Comparison of ENCODE assay signal across 30 cellular contexts in the genomic region with DNA sequence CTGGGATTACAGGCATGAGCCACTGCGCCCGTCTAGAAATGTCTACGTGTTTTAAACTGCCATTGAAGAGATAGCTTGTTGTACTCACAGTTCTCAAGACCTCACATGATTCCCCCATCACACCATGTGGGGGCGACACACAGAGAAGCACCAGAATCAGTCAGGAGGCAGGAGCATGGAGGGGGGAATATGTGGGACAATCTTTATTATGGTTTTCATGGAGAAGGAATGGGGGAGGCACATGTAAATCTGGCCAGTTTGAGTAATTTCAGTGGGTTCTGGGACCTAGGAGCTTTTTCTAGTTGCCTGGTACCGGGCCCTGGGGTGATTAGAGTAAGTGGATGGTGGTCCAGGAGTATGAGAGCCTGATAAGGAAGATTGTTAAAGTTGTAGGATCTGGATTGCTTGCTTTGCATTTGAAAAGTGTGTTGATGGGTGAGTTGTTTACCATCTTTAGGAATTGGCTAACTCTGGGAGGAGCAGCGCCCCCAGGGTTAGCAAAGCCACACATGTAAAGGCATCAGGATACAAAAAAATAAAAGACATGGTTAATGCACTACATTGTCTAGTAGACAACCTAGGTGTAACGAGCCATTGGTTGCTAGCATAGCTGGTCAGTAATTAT.
DNase-seq lines count a peak whose midpoint lies in the region; ATAC-seq and TF ChIP-seq lines count a peak whose summit lies in the region.
"Had no signal": no experiment of that assay in that cellular context is flagged by ENCODE, and none has a peak within 500 bp of the region (broad histone marks: within the 10 kb centered on the region; RNA-seq: fewer than 3 reads in every experiment).

No MANE protein-coding gene starts in this region.

- H2AFZ ChIP-seq in H9 (ENCODE audit: low read length) (no peak overlapping the region), OCI-LY1 (ENCODE audit: low read length) (no peak overlapping the region), hepatocyte (no peak overlapping the region), mesenchymal stem cell (ENCODE audit: low read depth, low read length) (no peak overlapping the region)

- H3K23ac ChIP-seq in H9 (ENCODE audit: insufficient read length, low read depth, low read length) = no peak overlapping the region
- H3K23ac ChIP-seq in mesenchymal stem cell (ENCODE audit: low read length in 2 of 2) = no peak overlapping the region

- H2AK5ac ChIP-seq in H9 (ENCODE audit: insufficient read length, low read length) (no peak overlapping the region), mesenchymal stem cell (ENCODE audit: low read length, severe bottlenecking) (no peak overlapping the region)

- intact Hi-C loops in A673 (cut with micrococcal nuclease; ENCODE audit: unreplicated experiment) = no loop called here

- H3K4me1 Mint-ChIP-seq in H9 = peaks cover 10 to 13% of the 10 kb centered on the region in 2 experiments
- H3K4me1 Mint-ChIP-seq in activated T-cell treated with anti-CD3 and anti-CD28 coated beads, Interleukin-2, amount 50 U/mL, for 24 hours (ENCODE audit: low read depth) = no peaks in the 10 kb centered on the region
- H3K4me1 Mint-ChIP-seq: activated B cell treated with CpG ODN at 0.5 μM for 24 hours; activated T-helper 17 cell treated with anti-CD3 and anti-CD28 coated beads, Interleukin-2, amount 50 U/mL, for 72 hours; mesothelial cell of epicardium; stimulated activated effector memory CD8-positive, alpha-beta T cell treated with anti-CD3 and anti-CD28 coated beads, Interleukin-12 subunit alpha, Interleukin-12 subunit beta, amount 100 ng/mL, for 72 hours had no signal

- H3K27ac Mint-ChIP-seq in H9 = peak overlapping the region; percentile 89 to 97 (median 89); a peak in 6 of 7 replicates
- no peak overlapping the region for H3K27ac Mint-ChIP-seq in activated T-cell treated with anti-CD3 and anti-CD28 coated beads, Interleukin-2, amount 50 U/mL, for 24 hours
- H3K27ac Mint-ChIP-seq: activated B cell treated with CpG ODN at 0.5 μM for 24 hours; activated naive CD8-positive, alpha-beta T cell; activated T-helper 17 cell treated with anti-CD3 and anti-CD28 coated beads, Interleukin-2, amount 50 U/mL, for 72 hours; mesothelial cell of epicardium; natural killer cell treated with Interleukin-12 subunit alpha and Interleukin-12 subunit beta and Interleukin-15 and Interleukin-18, amount 100 ng/mL, for 72 hours; stimulated activated effector memory CD8-positive, alpha-beta T cell treated with anti-CD3 and anti-CD28 coated beads, Interleukin-12 subunit alpha, Interleukin-12 subunit beta, amount 100 ng/mL, for 72 hours had no signal

- no peaks in the 10 kb centered on the region for H3K9me3 Mint-ChIP-seq in H9
- peaks cover 5% of the 10 kb centered on the region for H3K9me3 Mint-ChIP-seq in activated T-cell treated with anti-CD3 and anti-CD28 coated beads, Interleukin-2, amount 50 U/mL, for 24 hours
- H3K9me3 Mint-ChIP-seq: activated T-helper 17 cell treated with anti-CD3 and anti-CD28 coated beads, Interleukin-2, amount 50 U/mL, for 72 hours; stimulated activated effector memory CD8-positive, alpha-beta T cell treated with anti-CD3 and anti-CD28 coated beads, Interleukin-12 subunit alpha, Interleukin-12 subunit beta, amount 100 ng/mL, for 72 hours had no signal

- H3K18ac ChIP-seq in H9 (ENCODE audit: insufficient read length, low read depth, low read length) = no peak overlapping the region
- H3K18ac ChIP-seq in mesenchymal stem cell (ENCODE audit: low read depth in 1 of 2, low read length in 2 of 2) = no peak overlapping the region

- H3K4ac ChIP-seq in H9 (ENCODE audit: low read depth, low read length) = no peak overlapping the region
- no peak overlapping the region for H3K4ac ChIP-seq in mesenchymal stem cell (ENCODE audit: low read depth in 1 of 2, low read length in 2 of 2)

- H3K36me3 ChIP-seq in A673 (ENCODE audit: insufficient read depth, low read length, poor library complexity, severe bottlenecking) (no peaks in the 10 kb centered on the region), OCI-LY1 (ENCODE audit: insufficient read depth, low read length) (no peaks in the 10 kb centered on the region), hepatocyte (replicated peaks; ENCODE audit: insufficient read depth, low read depth) (no peaks in the 10 kb centered on the region), mesenchymal stem cell (ENCODE audit: control insufficient read depth in 1 of 2, insufficient read depth in 2 of 2, low read depth in 1 of 2, low read length in 2 of 2) (no peaks in the 10 kb centered on the region)
- H3K36me3 ChIP-seq: BLaER1 treated with 17β-estradiol and CSF1 and Interleukin-3, amounts not matched to agents 10 nM and 100 nM; ovary; right atrium auricular region; spleen had no signal

- H2BK12ac ChIP-seq in H9 (ENCODE audit: insufficient read length, low read depth, low read length) (no peak overlapping the region), mesenchymal stem cell (ENCODE audit: low read length in 2 of 2) (no peak overlapping the region)

- DNase-seq in A673 (ENCODE audit: low spot score) = peak; percentile 15
- peak; percentile 79 for DNase-seq in H9
- peak; percentile 30 for DNase-seq in iPS DF 19.7 (ENCODE audit: low read depth, low spot score)
- no peak for DNase-seq in hepatocyte (ENCODE audit: low spot score)
- DNase-seq in mesenchymal stem cell = no peak
- no peak for DNase-seq in activated T-cell treated with anti-CD3 and anti-CD28 coated beads, Interleukin-2, amount 50 U/mL, for 24 hours
- DNase-seq: activated B cell treated with CpG ODN at 0.5 μM for 24 hours; activated CD4-positive, alpha-beta T cell treated with anti-CD3 and anti-CD28 coated beads, Interleukin-2, amount 50 U/mL, for 4 hours; activated CD8-positive, alpha-beta memory T cell treated with anti-CD3 and anti-CD28 coated beads, Interleukin-2, amount 50 U/mL, for 4 hours; aorta; Kasumi-1; MV-4-11; NCI-H1930; OCI-M1; ovary; spleen; stimulated activated CD4-positive, alpha-beta T cell treated with anti-CD3 and anti-CD28 coated beads, Interleukin-2, amount 100 ng/mL, for 48 hours; substantia nigra; T-helper 9 cell had no signal

- H3K9me2 ChIP-seq in OCI-LY1 (ENCODE audit: low read depth, low read length) = no peaks in the 10 kb centered on the region
- no peaks in the 10 kb centered on the region for H3K9me2 ChIP-seq in hepatocyte (replicated peaks; ENCODE audit: insufficient read depth)

- H3K36me3 Mint-ChIP-seq in H9 (ENCODE audit: insufficient read depth in 1 of 3, low read depth in 3 of 3) = no peaks in the 10 kb centered on the region; a peak in 2 of 7 replicates
- H3K36me3 Mint-ChIP-seq in activated T-cell treated with anti-CD3 and anti-CD28 coated beads, Interleukin-2, amount 50 U/mL, for 24 hours (ENCODE audit: low read depth) = no peaks in the 10 kb centered on the region
- H3K36me3 Mint-ChIP-seq: activated naive CD8-positive, alpha-beta T cell; mesothelial cell of epicardium; natural killer cell treated with Interleukin-12 subunit alpha and Interleukin-12 subunit beta and Interleukin-15 and Interleukin-18, amount 100 ng/mL, for 72 hours; stimulated activated effector memory CD8-positive, alpha-beta T cell treated with anti-CD3 and anti-CD28 coated beads, Interleukin-12 subunit alpha, Interleukin-12 subunit beta, amount 100 ng/mL, for 72 hours had no signal

- no peaks in the 10 kb centered on the region for H3K79me2 ChIP-seq in H9 (ENCODE audit: insufficient read depth, low read length)
- H3K79me2 ChIP-seq in OCI-LY1 (ENCODE audit: insufficient read depth, low read length) = no peaks in the 10 kb centered on the region
- no peaks in the 10 kb centered on the region for H3K79me2 ChIP-seq in hepatocyte

- no CpG with 5 or more reads among the region's 7 CpGs for WGBS in H9 (ENCODE audit: extremely low coverage, insufficient read length, low lambda C conversion rate)
- 63% methylated on average over 7 of the region's 7 CpGs for WGBS in hepatocyte (ENCODE audit: low lambda C conversion rate, missing lambda C conversion rate)
- WGBS in mesenchymal stem cell = 66% methylated on average over 5 of the region's 7 CpGs

- H3F3A ChIP-seq in OCI-LY1 (ENCODE audit: insufficient read depth, low read length) = no peaks in the 10 kb centered on the region

- no peak overlapping the region for H2BK20ac ChIP-seq in H9 (ENCODE audit: low read depth, low read length, poor library complexity, severe bottlenecking)

- no peaks in the 10 kb centered on the region for H4K20me1 ChIP-seq in H9 (ENCODE audit: control insufficient read depth, insufficient read depth, insufficient read length)
- H4K20me1 ChIP-seq in OCI-LY1 (ENCODE audit: insufficient read depth, low read length) = no peaks in the 10 kb centered on the region
- no peaks in the 10 kb centered on the region for H4K20me1 ChIP-seq in hepatocyte (ENCODE audit: insufficient read depth, poor library complexity, severe bottlenecking)
- H4K20me1 ChIP-seq: BLaER1 treated with 17β-estradiol and CSF1 and Interleukin-3, amounts not matched to agents 10 nM and 100 nM had no signal

- H3K27me3 Mint-ChIP-seq in H9 (ENCODE audit: low read depth) = no peaks in the 10 kb centered on the region
- no peaks in the 10 kb centered on the region for H3K27me3 Mint-ChIP-seq in activated T-cell treated with anti-CD3 and anti-CD28 coated beads, Interleukin-2, amount 50 U/mL, for 24 hours
- H3K27me3 Mint-ChIP-seq: activated B cell treated with CpG ODN at 0.5 μM for 24 hours; activated naive CD8-positive, alpha-beta T cell; activated T-helper 17 cell treated with anti-CD3 and anti-CD28 coated beads, Interleukin-2, amount 50 U/mL, for 72 hours; natural killer cell treated with Interleukin-12 subunit alpha and Interleukin-12 subunit beta and Interleukin-15 and Interleukin-18, amount 100 ng/mL, for 72 hours had no signal

- H4K8ac ChIP-seq in H9 (replicated peaks; ENCODE audit: insufficient read length, low read depth, low read length) (no peak overlapping the region), mesenchymal stem cell (ENCODE audit: low read length) (no peak overlapping the region)

- H3K23me2 ChIP-seq in H9 (ENCODE audit: insufficient read length, low read depth, low read length, poor library complexity, severe bottlenecking) = no peaks in the 10 kb centered on the region

- H3K14ac ChIP-seq in H9 (ENCODE audit: insufficient read depth, low read length) (no peak overlapping the region), mesenchymal stem cell (ENCODE audit: low read length in 2 of 2) (no peak overlapping the region)

- H3K4me1 ChIP-seq in A673 (ENCODE audit: insufficient read depth, low read length, poor library complexity, severe bottlenecking) = no peaks in the 10 kb centered on the region
- no peaks in the 10 kb centered on the region for H3K4me1 ChIP-seq in H9 (ENCODE audit: insufficient read depth, low read length)
- no peaks in the 10 kb centered on the region for H3K4me1 ChIP-seq in OCI-LY1 (ENCODE audit: insufficient read depth, low read length, severe bottlenecking)
- no peaks in the 10 kb centered on the region for H3K4me1 ChIP-seq in hepatocyte (ENCODE audit: insufficient read depth)
- H3K4me1 ChIP-seq in mesenchymal stem cell (ENCODE audit: control insufficient read depth, insufficient read depth, low read depth, low read length) = no peaks in the 10 kb centered on the region
- H3K4me1 ChIP-seq: BLaER1 treated with 17β-estradiol and CSF1 and Interleukin-3, amounts not matched to agents 10 nM and 100 nM; right atrium auricular region; spleen had no signal

- H3K27me3 ChIP-seq in A673 (replicated peaks; ENCODE audit: insufficient read depth, low read depth, low read length, poor library complexity) (no peaks in the 10 kb centered on the region), H9 (ENCODE audit: insufficient read depth, low read length) (no peaks in the 10 kb centered on the region), OCI-LY1 (ENCODE audit: insufficient read depth, low read length) (no peaks in the 10 kb centered on the region), hepatocyte (no peaks in the 10 kb centered on the region), mesenchymal stem cell (ENCODE audit: control insufficient read depth in 1 of 2, insufficient read depth in 1 of 2, low read length in 2 of 2) (no peaks in the 10 kb centered on the region)
- H3K27me3 ChIP-seq: BLaER1 treated with 17β-estradiol and CSF1 and Interleukin-3, amounts not matched to agents 10 nM and 100 nM; ovary; right atrium auricular region; spleen had no signal

- ATAC-seq in HG03521 (IDR thresholded peaks at IDR 0.05; ENCODE audit: unreplicated experiment) = no peak
- ATAC-seq: activated T-helper 17 cell treated with anti-CD3 and anti-CD28 coated beads, Interleukin-2, amount 50 U/mL, for 72 hours; left lobe of liver; natural killer cell treated with Interleukin-12 subunit alpha and Interleukin-12 subunit beta and Interleukin-15 and Interleukin-18, amount 100 ng/mL, for 72 hours; Right ventricle myocardium inferior; stimulated activated effector memory CD8-positive, alpha-beta T cell treated with anti-CD3 and anti-CD28 coated beads, Interleukin-12 subunit alpha, Interleukin-12 subunit beta, amount 100 ng/mL, for 72 hours had no signal

- no peak overlapping the region; a peak in 1 of 5 replicates for H3K4me3 Mint-ChIP-seq in H9
- no peak overlapping the region for H3K4me3 Mint-ChIP-seq in activated T-cell treated with anti-CD3 and anti-CD28 coated beads, Interleukin-2, amount 50 U/mL, for 24 hours
- H3K4me3 Mint-ChIP-seq: activated B cell treated with CpG ODN at 0.5 μM for 24 hours; activated naive CD8-positive, alpha-beta T cell; activated T-helper 17 cell treated with anti-CD3 and anti-CD28 coated beads, Interleukin-2, amount 50 U/mL, for 72 hours; mesothelial cell of epicardium; natural killer cell treated with Interleukin-12 subunit alpha and Interleukin-12 subunit beta and Interleukin-15 and Interleukin-18, amount 100 ng/mL, for 72 hours; stimulated activated effector memory CD8-positive, alpha-beta T cell treated with anti-CD3 and anti-CD28 coated beads, Interleukin-12 subunit alpha, Interleukin-12 subunit beta, amount 100 ng/mL, for 72 hours had no signal

- H3K4me2 ChIP-seq in H9 (ENCODE audit: insufficient read depth, insufficient read length, low read length) (peak overlapping the region; percentile 15), OCI-LY1 (ENCODE audit: low read length) (no peak overlapping the region), hepatocyte (no peak overlapping the region), mesenchymal stem cell (ENCODE audit: low read length, poor library complexity, severe bottlenecking) (no peak overlapping the region)
- H3K4me2 ChIP-seq: BLaER1 treated with 17β-estradiol and CSF1 and Interleukin-3, amounts not matched to agents 10 nM and 100 nM had no signal

- H2BK5ac ChIP-seq in H9 (ENCODE audit: insufficient read length, low read length) (no peak overlapping the region), mesenchymal stem cell (ENCODE audit: low read depth, low read length, poor library complexity, severe bottlenecking) (no peak overlapping the region)

- H3K27ac ChIP-seq in A673 (ENCODE audit: low read depth, low read length, poor library complexity, severe bottlenecking) (no peak overlapping the region), H9 (ENCODE audit: insufficient read length, low read depth, low read length) (no peak overlapping the region), OCI-LY1 (ENCODE audit: low read depth, low read length, poor library complexity, severe bottlenecking) (no peak overlapping the region), hepatocyte (no peak overlapping the region), mesenchymal stem cell (ENCODE audit: low read length, poor library complexity, severe bottlenecking) (no peak overlapping the region)
- H3K27ac ChIP-seq: BLaER1 treated with 17β-estradiol and CSF1 and Interleukin-3, amounts not matched to agents 10 nM and 100 nM; ovary; right atrium auricular region; spleen had no signal

- H3K56ac ChIP-seq in H9 (ENCODE audit: insufficient read length, low read depth, low read length) = no peak overlapping the region

- no TSS peak for BruUV-seq in A673 (replicated peaks; lab: Mats Ljungman, UMichigan)

- H3K9ac ChIP-seq in H9 (ENCODE audit: extremely low read depth, insufficient read length, low read length) (no peak overlapping the region), OCI-LY1 (ENCODE audit: low read length) (no peak overlapping the region), mesenchymal stem cell (ENCODE audit: low read length) (no peak overlapping the region)
- H3K9ac ChIP-seq: BLaER1 treated with 17β-estradiol and CSF1 and Interleukin-3, amounts not matched to agents 10 nM and 100 nM had no signal

- no peak overlapping the region for H4K5ac ChIP-seq in H9 (ENCODE audit: insufficient read length, low read depth, low read length)

- H3K4me3 ChIP-seq in A673 (ENCODE audit: low read depth, low read length, poor library complexity, severe bottlenecking) (no peak overlapping the region), OCI-LY1 (ENCODE audit: low read depth, low read length, poor library complexity, severe bottlenecking) (no peak overlapping the region), hepatocyte (no peak overlapping the region), mesenchymal stem cell (ENCODE audit: insufficient read depth in 1 of 2, low read depth in 1 of 2, low read length in 2 of 2) (no peak overlapping the region)
- H3K4me3 ChIP-seq: BLaER1 treated with 17β-estradiol and CSF1 and Interleukin-3, amounts not matched to agents 10 nM and 100 nM; ovary; right atrium auricular region; spleen had no signal

- H2BK15ac ChIP-seq in H9 (ENCODE audit: low read depth, low read length) = no peak overlapping the region
- H2BK15ac ChIP-seq in mesenchymal stem cell (ENCODE audit: low read depth, poor library complexity, severe bottlenecking) = no peak overlapping the region

- POLR2A ChIA-PET in A673 (lab: Charles Lee; ENCODE audit: low non-redundant PET) = no interaction called here

- no peaks in the 10 kb centered on the region for H3K9me3 ChIP-seq in A673 (ENCODE audit: low read depth, low read length, poor library complexity, severe bottlenecking)
- no peaks in the 10 kb centered on the region for H3K9me3 ChIP-seq in H9 (ENCODE audit: control insufficient read depth, low read depth, low read length)
- H3K9me3 ChIP-seq in OCI-LY1 (ENCODE audit: low read length) = no peaks in the 10 kb centered on the region
- H3K9me3 ChIP-seq in hepatocyte (ENCODE audit: low read depth) = no peaks in the 10 kb centered on the region
- H3K9me3 ChIP-seq in mesenchymal stem cell (ENCODE audit: control insufficient read depth, low read length) = no peaks in the 10 kb centered on the region
- H3K9me3 ChIP-seq: BLaER1 treated with 17β-estradiol and CSF1 and Interleukin-3, amounts not matched to agents 10 nM and 100 nM; ovary; right atrium auricular region had no signal

- H4K91ac ChIP-seq in H9 (ENCODE audit: insufficient read length, low read depth, low read length) = no peak overlapping the region
- no peak overlapping the region for H4K91ac ChIP-seq in mesenchymal stem cell (ENCODE audit: low read length)

- CTCF ChIA-PET in A673 (lab: Charles Lee) = no interaction called here

- H3T11ph ChIP-seq in H9 (ENCODE audit: low read length) = no peak overlapping the region

- TF ChIP-seq CTCF in A673 (conservative IDR thresholded peaks at IDR 0.05; ENCODE audit: low read depth, low read length) (0 out of 2 replicates have a peak, but pooled peaks have one; percentile 30), H9 (conservative IDR thresholded peaks at IDR 0.05) (peak; percentile 55), OCI-LY1 (IDR thresholded peaks at IDR 0.05; ENCODE audit: low read length) (peak; percentile 34; the same call in 1 of the 2 replicates), hepatocyte (IDR thresholded peaks at IDR 0.05; ENCODE audit: poor library complexity) (no peak)

- H2BK120ac ChIP-seq in H9 (ENCODE audit: low read depth, low read length, poor library complexity, severe bottlenecking) = no peak overlapping the region
- H2BK120ac ChIP-seq in mesenchymal stem cell (ENCODE audit: low read depth, low read length) = no peak overlapping the region

- H3K79me1 ChIP-seq in H9 (ENCODE audit: insufficient read depth, low read depth, low read length, poor library complexity, severe bottlenecking) = no peaks in the 10 kb centered on the region
- no peaks in the 10 kb centered on the region for H3K79me1 ChIP-seq in mesenchymal stem cell (replicated peaks; ENCODE audit: low read length, poor library complexity, severe bottlenecking)

Comparison
In these comparisons a context has a peak if more than half of its experiments do, and no peak if none do; other contexts are left out.
1. DNase-seq: peak in A673 (single experiment), H9 (single experiment) and iPS DF 19.7 (single experiment); none in hepatocyte (single experiment), mesenchymal stem cell (single experiment) and activated T-cell treated with anti-CD3 and anti-CD28 coated beads, Interleukin-2, amount 50 U/mL, for 24 hours (single experiment).